In the genomic region with DNA sequence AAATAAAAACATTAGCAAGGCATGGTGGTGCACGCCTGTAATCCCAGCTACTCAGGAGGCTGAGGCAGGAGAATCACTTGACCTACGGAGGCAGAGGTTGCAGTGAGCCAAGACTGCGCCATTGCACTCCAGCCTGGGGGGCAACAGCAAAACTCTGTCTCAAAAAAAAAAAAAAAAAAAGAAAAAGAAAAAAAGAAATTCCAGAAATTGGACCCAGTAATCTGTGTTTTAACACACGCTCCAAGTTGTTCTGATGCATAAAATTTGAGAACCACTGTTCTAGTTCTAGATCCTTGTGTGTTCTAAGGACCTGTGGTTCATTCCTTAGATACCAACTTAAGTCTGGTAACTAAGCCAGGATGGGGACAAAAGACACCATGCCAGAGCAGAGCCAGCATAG, we compare ENCODE assay signal across 14 cellular contexts. TPM values are rescaled to one million over a fixed set of nuclear protein-coding genes. Genes with fewer than 3 reads are reported as not detected.
DNase-seq lines count a peak whose midpoint lies in the region; ATAC-seq and TF ChIP-seq lines count a peak whose summit lies in the region.
"Had no signal": no experiment of that assay in that cellular context is flagged by ENCODE, and none has a peak within 500 bp of the region (broad histone marks: within the 10 kb centered on the region; RNA-seq: fewer than 3 reads in every experiment).

No MANE protein-coding gene starts in this region.

- no peaks in the 10 kb centered on the region for H3K27me3 Mint-ChIP-seq in activated T-cell treated with anti-CD3 and anti-CD28 coated beads, Interleukin-2, amount 50 U/mL, for 24 hours
- H3K27me3 Mint-ChIP-seq in brain (peaks cover 14% of the 10 kb centered on the region), neural crest cell (ENCODE audit: low read depth) (no peaks in the 10 kb centered on the region)

- no peak for DNase-seq in activated T-cell treated with anti-CD3 and anti-CD28 coated beads, Interleukin-2, amount 50 U/mL, for 24 hours
- DNase-seq in activated T-cell treated with anti-CD3 and anti-CD28 coated beads for 4 hours (no peak), IMR-90 (no peak), neural crest cell (ENCODE audit: low read depth, low spot score) (no peak), osteoblast (ENCODE audit: insufficient read length, low spot score, missing footprints) (no peak), RPMI8226 (no peak)
- DNase-seq: 8988T, AML-193, DMS53, GOT3, H9 had no signal

- H3K36me3 Mint-ChIP-seq in activated T-cell treated with anti-CD3 and anti-CD28 coated beads, Interleukin-2, amount 50 U/mL, for 24 hours (ENCODE audit: low read depth), result peaks cover 64% of the 10 kb centered on the region
- H3K36me3 Mint-ChIP-seq in brain, result peaks cover 46% of the 10 kb centered on the region
- H3K36me3 Mint-ChIP-seq in neural crest cell (ENCODE audit: low read depth), result peaks cover 9% of the 10 kb centered on the region

- no peak for ATAC-seq in IMR-90 (ENCODE audit: low read depth)
- ATAC-seq in GM19023 (IDR thresholded peaks at IDR 0.05; ENCODE audit: unreplicated experiment), result no peak

- H2AFZ ChIP-seq in IMR-90 (replicated peaks; ENCODE audit: low read length, poor library complexity) (no peak overlapping the region), osteoblast (ENCODE audit: low read length) (no peak overlapping the region)

- dilution Hi-C loops in IMR-90 (cut with HindIII; ENCODE audit: low sequenced_read_pairs, unreplicated experiment), result no loop called here

- no peak overlapping the region for H3K4me3 Mint-ChIP-seq in activated T-cell treated with anti-CD3 and anti-CD28 coated beads, Interleukin-2, amount 50 U/mL, for 24 hours
- H3K4me3 Mint-ChIP-seq in brain (peak overlapping the region in 4 of 5 experiments; percentile 91 to 96 (median 93)), neural crest cell (peak overlapping the region; percentile 92)
- H3K4me3 Mint-ChIP-seq: H9 had no signal

- no peaks in the 10 kb centered on the region; the same call in 1 of the 2 replicates for H4K20me1 ChIP-seq in IMR-90 (ENCODE audit: insufficient read depth, low read length)
- H4K20me1 ChIP-seq in osteoblast (ENCODE audit: insufficient read depth, low read length), result peaks cover 4% of the 10 kb centered on the region

- CTCF ChIA-PET in IMR-90 (lab: Yijun Ruan, JAX), result interaction anchor here (0.6 kb wide), 1 partner anchor 1662 kb away, joined by 4 read pairs; no protein-coding TSS in a partner anchor

- H2BK15ac ChIP-seq in IMR-90 (ENCODE audit: low read depth, low read length), result no peak overlapping the region

- TF ChIP-seq CTCF in IMR-90 (conservative IDR thresholded peaks at IDR 0.05; ENCODE audit: low read depth, low read length), result no peak
- no peak for TF ChIP-seq CTCF in brain (conservative IDR thresholded peaks at IDR 0.05)
- no peak for TF ChIP-seq CTCF in neural crest cell (conservative IDR thresholded peaks at IDR 0.05)
- no peak for TF ChIP-seq CTCF in osteoblast (IDR thresholded peaks at IDR 0.05; ENCODE audit: extremely low read depth, low read depth, low read length)

- TF ChIP-seq RAD21 in IMR-90 (IDR thresholded peaks at IDR 0.05; ENCODE audit: low read length), result no peak

- H3K56ac ChIP-seq in IMR-90 (ENCODE audit: extremely low read depth, insufficient read depth, low read length), result no peak overlapping the region

- H2BK5ac ChIP-seq in IMR-90 (ENCODE audit: low read depth, low read length, poor library complexity, severe bottlenecking), result no peak overlapping the region

- peak overlapping the region; percentile 15 for H3K27ac Mint-ChIP-seq in activated T-cell treated with anti-CD3 and anti-CD28 coated beads, Interleukin-2, amount 50 U/mL, for 24 hours
- H3K27ac Mint-ChIP-seq in brain (peak overlapping the region in 1 of 5 experiments; percentile 97), neural crest cell (ENCODE audit: unreplicated experiment) (no peak overlapping the region)
- H3K27ac Mint-ChIP-seq: H9 had no signal

- intact Hi-C loops in IMR-90 (cut with micrococcal nuclease), result loop anchor here (5.0 kb wide), 1 partner anchor 72 kb away; the partner anchor contains the start of gene GRAMD2A

- no peak overlapping the region for H2AK9ac ChIP-seq in IMR-90 (replicated peaks; ENCODE audit: low read depth, low read length, poor library complexity)

- POLR2A ChIA-PET in IMR-90 (lab: Charles Lee; ENCODE audit: unreplicated experiment), result no interaction called here

- H3K27me3 ChIP-seq in IMR-90 (ENCODE audit: control insufficient read depth, insufficient read depth, low read length) (no peaks in the 10 kb centered on the region), osteoblast (ENCODE audit: insufficient read depth, low read length) (no peaks in the 10 kb centered on the region)
- H3K27me3 ChIP-seq: BLaER1 had no signal

- H3K9me3 ChIP-seq in IMR-90 (ENCODE audit: control insufficient read depth, insufficient read depth, low read length) (no peaks in the 10 kb centered on the region), osteoblast (ENCODE audit: low read depth, low read length) (no peaks in the 10 kb centered on the region)
- H3K9me3 ChIP-seq: BLaER1 had no signal

- 100% methylated on average over 1 of the region's 4 CpGs; no CpG with 5 or more reads in 1 of the 2 experiments for WGBS in IMR-90 (ENCODE audit: extremely low coverage in 2 of 2, insufficient read length in 1 of 2), 2 experiments

- no peak overlapping the region for H4K8ac ChIP-seq in IMR-90 (ENCODE audit: low read depth in 2 of 2, low read length in 2 of 2)

- peaks cover 56% of the 10 kb centered on the region for H3K4me1 Mint-ChIP-seq in activated T-cell treated with anti-CD3 and anti-CD28 coated beads, Interleukin-2, amount 50 U/mL, for 24 hours (ENCODE audit: low read depth)
- H3K4me1 Mint-ChIP-seq in brain (peaks cover 44% of the 10 kb centered on the region), neural crest cell (peaks cover 28% of the 10 kb centered on the region)

- in situ Hi-C loops in IMR-90 (cut with MboI; ENCODE audit: low sequenced_read_pairs), result no loop called here

- H3K27ac ChIP-seq in IMR-90 (ENCODE audit: insufficient read depth, low read length) (no peak overlapping the region), osteoblast (ENCODE audit: low read depth, low read length) (no peak overlapping the region)
- H3K27ac ChIP-seq: BLaER1 had no signal

- peaks cover 40% of the 10 kb centered on the region for H3K79me2 ChIP-seq in osteoblast (ENCODE audit: insufficient read depth, low read length)

- H3K4ac ChIP-seq in IMR-90 (ENCODE audit: low read depth, low read length), result no peak overlapping the region

- no peak overlapping the region for H2BK120ac ChIP-seq in IMR-90 (ENCODE audit: low read depth, low read length)

- H3K9ac ChIP-seq in IMR-90 (ENCODE audit: low read depth, low read length), result no peak overlapping the region
- H3K9ac ChIP-seq: BLaER1 had no signal

- peaks cover 25 to 32% of the 10 kb centered on the region in 2 experiments for H3K79me1 ChIP-seq in IMR-90 (ENCODE audit: low read depth in 1 of 2, low read length in 2 of 2)

- H3K14ac ChIP-seq in IMR-90 (replicated peaks; ENCODE audit: low read depth, low read length), result no peak overlapping the region

- no peak overlapping the region for H3K4me3 ChIP-seq in IMR-90 (ENCODE audit: insufficient read depth, low read depth, low read length)
- no peak overlapping the region for H3K4me3 ChIP-seq in osteoblast (ENCODE audit: insufficient read depth, low read length)
- H3K4me3 ChIP-seq: BLaER1 had no signal

- BruUV-seq in IMR-90 (replicated peaks; lab: Mats Ljungman, UMichigan), result no TSS peak

- H3K4me2 ChIP-seq in IMR-90 (ENCODE audit: low read depth, low read length) (no peak overlapping the region), osteoblast (ENCODE audit: insufficient read depth, low read length) (no peak overlapping the region)

- no peak overlapping the region for H2AK5ac ChIP-seq in IMR-90 (ENCODE audit: low read depth, low read length)

- H4K91ac ChIP-seq in IMR-90 (ENCODE audit: insufficient read depth, low read depth, low read length), result no peak overlapping the region

- H3K36me3 ChIP-seq in IMR-90 (ENCODE audit: control insufficient read depth, insufficient read depth, low read length) (peaks cover 23% of the 10 kb centered on the region), osteoblast (ENCODE audit: insufficient read depth, low read length) (peaks cover 37% of the 10 kb centered on the region)

- H3K9me1 ChIP-seq in IMR-90 (ENCODE audit: insufficient read depth, low read length), result peaks cover 4% of the 10 kb centered on the region; the same call in 1 of the 2 replicates

- 0 out of 2 replicates have a peak overlapping the region, but pooled peaks have one; percentile 4 for H3K23ac ChIP-seq in IMR-90 (ENCODE audit: low read depth, low read length)

- no peak overlapping the region for H3K18ac ChIP-seq in IMR-90 (ENCODE audit: low read depth, low read length)

- no peak overlapping the region for H2BK20ac ChIP-seq in IMR-90 (ENCODE audit: low read depth, low read length)

- no peak overlapping the region for H4K5ac ChIP-seq in IMR-90 (ENCODE audit: low read depth, low read length)

- H3K4me1 ChIP-seq in IMR-90 (ENCODE audit: control insufficient read depth, insufficient read depth, low read length) (no peaks in the 10 kb centered on the region), osteoblast (ENCODE audit: insufficient read depth, low read length) (peaks cover 21% of the 10 kb centered on the region)

- H3K9me3 Mint-ChIP-seq in activated T-cell treated with anti-CD3 and anti-CD28 coated beads, Interleukin-2, amount 50 U/mL, for 24 hours, result no peaks in the 10 kb centered on the region
- no peaks in the 10 kb centered on the region for H3K9me3 Mint-ChIP-seq in brain
- H3K9me3 Mint-ChIP-seq in neural crest cell, result no peaks in the 10 kb centered on the region
- H3K9me3 Mint-ChIP-seq: H9 had no signal

- TF ChIP-seq POLR2A in IMR-90 (IDR thresholded peaks at IDR 0.05; ENCODE audit: low read depth, low read length), result no peak

RNA-seq across cellular contexts. Expression of gene PARP6, which starts 2.6 kb away (rescaled TPM):
- total RNA-seq in IMR-90 (2012; rRNA removed) (10.0 and 13.4 TPM in 2 replicates), neural crest cell (83.2 and 88.9 TPM in 2 replicates), osteoblast (40.4 and 43.4 TPM in 2 replicates)
- polyA plus RNA-seq in IMR-90 (2012; rRNA removed) (44.7 and 45.1 TPM in 2 replicates), brain (ENCODE audit: insufficient read depth, low read depth, low replicate concordance) (124 TPM)
- 12.9 and 33.6 TPM in 2 replicates for polyA plus RNA-seq in IMR-90 (2012; cell fraction: cytosol; rRNA removed)
- polyA plus RNA-seq in IMR-90 (2012; cell fraction: nucleus; rRNA removed; ENCODE audit: low replicate concordance), result 188 and 399 TPM in 2 replicates

RNA-seq across cellular contexts. Expression of gene PKM, which starts 38.7 kb away (rescaled TPM):
- total RNA-seq in IMR-90 (2012; rRNA removed) (2,738 and 3,859 TPM in 2 replicates), neural crest cell (905 and 917 TPM in 2 replicates), osteoblast (1,919 and 2,299 TPM in 2 replicates)
- polyA plus RNA-seq in IMR-90 (2012; rRNA removed) (2,084 and 2,219 TPM in 2 replicates), brain (ENCODE audit: insufficient read depth, low read depth, low replicate concordance) (979 TPM)
- 1,530 and 1,727 TPM in 2 replicates for polyA plus RNA-seq in IMR-90 (2012; cell fraction: cytosol; rRNA removed)
- polyA plus RNA-seq in IMR-90 (2012; cell fraction: nucleus; rRNA removed; ENCODE audit: low replicate concordance), result 1,603 and 1,631 TPM in 2 replicates

RNA-seq across cellular contexts. Expression of gene CELF6, which starts 50.2 kb away (rescaled TPM):
- total RNA-seq in IMR-90 (2012; rRNA removed), result not detected in 2 replicates
- 0.06 and 0.07 TPM in 2 replicates for polyA plus RNA-seq in IMR-90 (2012; rRNA removed)
- not detected in 2 replicates for polyA plus RNA-seq in IMR-90 (2012; cell fraction: cytosol; rRNA removed)
- 0.65 and 0.78 TPM in 2 replicates for polyA plus RNA-seq in IMR-90 (2012; cell fraction: nucleus; rRNA removed; ENCODE audit: low replicate concordance)
- polyA plus RNA-seq in brain (ENCODE audit: insufficient read depth, low read depth, low replicate concordance), result 8.6 TPM
- 1.1 and 1.3 TPM in 2 replicates for total RNA-seq in neural crest cell
- total RNA-seq in osteoblast, result 0.36 and 0.59 TPM in 2 replicates
